7 cellular contexts compared by ENCODE assay signal in genomic region chr5:52657231-52657645, GRCh38.
A peak's percentile ranks its signal among the peaks of the same experiment; 100 is the strongest.
DNase-seq lines count a peak whose midpoint lies in the region; ATAC-seq and TF ChIP-seq lines count a peak whose summit lies in the region.

No MANE protein-coding gene starts in this region.

- no peak overlapping the region for H3K27ac ChIP-seq in Karpas-422 (ENCODE audit: low read length)
- no peak overlapping the region for H3K27ac ChIP-seq in Panc1 (ENCODE audit: low read length)
- H3K27ac ChIP-seq in esophagus squamous epithelium, result no peak overlapping the region
- no peak overlapping the region for H3K27ac ChIP-seq in prostate gland

- WGBS in esophagus squamous epithelium, 2 donors, result 4 to 7% methylated on average over 3 of the region's 3 CpGs
- WGBS in prostate gland, result 6% methylated on average over 3 of the region's 3 CpGs

- H2AFZ ChIP-seq in Karpas-422 (ENCODE audit: low read length), result no peak overlapping the region

- POLR2A ChIA-PET in Panc1 (lab: Charles Lee), result interaction anchor here (0.6 to 0.7 kb wide), 2 partner anchors 879 to 1694 kb away, joined by 3 read pairs; no protein-coding TSS in a partner anchor

- no peaks in the 10 kb centered on the region for H3K9me2 ChIP-seq in Karpas-422 (replicated peaks; ENCODE audit: insufficient read depth, low read length)

- H3K79me2 ChIP-seq in Karpas-422 (ENCODE audit: low read length), result no peaks in the 10 kb centered on the region

- H3K4me2 ChIP-seq in Karpas-422 (ENCODE audit: low read depth, low read length, poor library complexity, severe bottlenecking), result no peak overlapping the region

- TF ChIP-seq POLR2A in esophagus squamous epithelium (IDR thresholded peaks at IDR 0.05) (no peak), prostate gland (IDR thresholded peaks at IDR 0.05) (no peak)

- CTCF ChIA-PET in Panc1 (lab: Charles Lee), result no interaction called here

- no TSS peak for BruUV-seq in Panc1 (replicated peaks; lab: Mats Ljungman, UMichigan)

- H3K4me3 ChIP-seq in GM12864 (ENCODE audit: low read depth, low read length) (no peak overlapping the region), Karpas-422 (ENCODE audit: low read length) (no peak overlapping the region), Panc1 (ENCODE audit: low read depth in 2 of 2, low read length in 2 of 2) (no peak overlapping the region), esophagus squamous epithelium (no peak overlapping the region), prostate gland (no peak overlapping the region)

- peak; percentile 28 for TF ChIP-seq CTCF in GM12864 (IDR thresholded peaks at IDR 0.05; ENCODE audit: low read depth, low read length, missing control alignments)
- TF ChIP-seq CTCF in Panc1 (IDR thresholded peaks at IDR 0.05), result peak; percentile 53; the same call in 1 of the 2 replicates
- TF ChIP-seq CTCF in esophagus squamous epithelium (IDR thresholded peaks at IDR 0.05), result peak; percentile 21 to 56 (median 41)
- TF ChIP-seq CTCF in prostate gland (IDR thresholded peaks at IDR 0.05), result peak in 3 of 4 experiments; percentile 53 to 68 (median 62)

- no peaks in the 10 kb centered on the region for H3K27me3 ChIP-seq in Karpas-422 (ENCODE audit: low read length)
- peaks cover 7% of the 10 kb centered on the region for H3K27me3 ChIP-seq in Panc1 (ENCODE audit: control insufficient read depth, insufficient read depth, low read length)
- H3K27me3 ChIP-seq in esophagus squamous epithelium, result peaks cover 0 to 21% (median 0%) of the 10 kb centered on the region in 4 donors
- H3K27me3 ChIP-seq in prostate gland (replicated peaks; ENCODE audit: insufficient read depth), result no peaks in the 10 kb centered on the region

- H3K9ac ChIP-seq in Karpas-422 (ENCODE audit: low read length), result no peak overlapping the region

- no peaks in the 10 kb centered on the region for H3K4me1 ChIP-seq in Karpas-422 (ENCODE audit: low read length)
- no peaks in the 10 kb centered on the region for H3K4me1 ChIP-seq in Panc1 (ENCODE audit: control insufficient read depth, insufficient read depth, low read length)
- H3K4me1 ChIP-seq in esophagus squamous epithelium, result no peaks in the 10 kb centered on the region
- no peaks in the 10 kb centered on the region for H3K4me1 ChIP-seq in prostate gland (replicated peaks)

- no peaks in the 10 kb centered on the region for H3K9me3 ChIP-seq in Karpas-422 (ENCODE audit: low read length)
- H3K9me3 ChIP-seq in Panc1 (ENCODE audit: control insufficient read depth, insufficient read depth, low read depth, low read length), result no peaks in the 10 kb centered on the region
- no peaks in the 10 kb centered on the region for H3K9me3 ChIP-seq in esophagus squamous epithelium
- H3K9me3 ChIP-seq in prostate gland, result no peaks in the 10 kb centered on the region

- intact Hi-C loops in Panc1 (cut with micrococcal nuclease; ENCODE audit: unreplicated experiment) (loop anchor here (2.0 kb wide), 1 partner anchor 1698 kb away; no protein-coding TSS in a partner anchor), esophagus squamous epithelium (cut with DNase I) (loop anchor here (10.0 kb wide), 1 partner anchor 1692 kb away; no protein-coding TSS in a partner anchor), prostate gland (cut with DNase I) (loop anchor here (5.0 kb wide), 1 partner anchor 1695 kb away; no protein-coding TSS in a partner anchor)

- peak; percentile 42; the same call in 1 of the 2 replicates for ATAC-seq in Panc1
- ATAC-seq in esophagus mucosa, result no peak

- in situ Hi-C loops in Panc1 (cut with HindIII; ENCODE audit: low pct_unique_long_range_greater_than_20kb, low sequenced_read_pairs), result no loop called here

- H4K20me1 ChIP-seq in Karpas-422 (ENCODE audit: insufficient read depth, low read depth, low read length), result no peaks in the 10 kb centered on the region

- peak; percentile 3 for DNase-seq in GM12864 (ENCODE audit: low read depth)
- DNase-seq in Karpas-422, result peak; percentile 83
- peak; percentile 17 for DNase-seq in Panc1 (ENCODE audit: low read depth, low spot score)
- DNase-seq in esophagus squamous epithelium (lab: John Stamatoyannopoulos, UW), result no peak
- DNase-seq in prostate gland (ENCODE audit: low spot score), result no peak
- DNase-seq in stimulated activated CD8-positive, alpha-beta memory T cell treated with anti-CD3 and anti-CD28 coated beads, Interleukin-4, amount 100 ng/mL, for 48 hours, result no peak

- H3K36me3 ChIP-seq in Karpas-422 (ENCODE audit: insufficient read depth, low read length) (no peaks in the 10 kb centered on the region), Panc1 (ENCODE audit: control insufficient read depth, insufficient read depth, low read length) (no peaks in the 10 kb centered on the region), esophagus squamous epithelium (no peaks in the 10 kb centered on the region), prostate gland (no peaks in the 10 kb centered on the region)

Comparison
In these comparisons a context has a peak if more than half of its experiments do, and no peak if none do; other contexts are left out.
1. DNase-seq: peak in GM12864 (single experiment), Karpas-422 (single experiment) and Panc1 (single experiment); none in esophagus squamous epithelium (single experiment), prostate gland (single experiment) and stimulated activated CD8-positive, alpha-beta memory T cell treated with anti-CD3 and anti-CD28 coated beads, Interleukin-4, amount 100 ng/mL, for 48 hours (single experiment).
2. Peak in every context shown above with its lines, with median percentiles within 50 percentile points of each other: CTCF ChIP-seq.